ENCODE assay signal across 19 cellular contexts in the genomic region with DNA sequence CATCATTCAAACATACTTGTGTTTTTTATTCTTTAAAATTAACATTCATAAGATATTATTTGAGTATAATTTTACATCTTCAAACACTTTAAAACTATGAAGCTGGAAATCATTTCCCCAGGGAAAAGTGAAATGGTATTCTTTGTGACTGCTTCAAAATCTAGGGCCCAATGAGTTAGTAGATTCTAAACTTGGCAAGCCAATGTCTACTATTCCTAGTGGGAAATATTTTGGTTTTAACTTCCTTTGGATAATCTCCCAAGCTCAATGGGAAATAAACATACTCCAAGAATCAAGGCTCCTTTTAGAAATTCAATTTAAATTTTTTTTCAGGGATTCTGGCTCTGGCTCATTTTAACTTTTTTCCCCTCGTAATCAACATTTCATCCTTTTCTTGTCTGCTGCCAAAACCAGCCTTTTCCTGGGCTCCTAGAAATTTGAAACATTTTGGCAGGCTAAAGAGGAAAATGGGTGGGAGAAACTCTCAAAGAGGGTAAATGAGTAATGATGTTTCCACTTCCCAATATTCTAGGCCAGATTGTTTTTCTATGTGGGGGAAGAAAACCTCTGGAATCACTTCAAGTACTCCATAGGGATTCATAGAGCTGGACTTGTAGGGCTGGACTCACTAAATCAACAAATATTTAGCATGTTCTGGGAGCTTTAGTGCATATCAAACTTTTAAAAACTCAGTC.
DNase-seq lines count a peak whose midpoint lies in the region; ATAC-seq and TF ChIP-seq lines count a peak whose summit lies in the region.
"Had no signal": no experiment of that assay in that cellular context is flagged by ENCODE, and none has a peak within 500 bp of the region (broad histone marks: within the 10 kb centered on the region; RNA-seq: fewer than 3 reads in every experiment).

No MANE protein-coding gene starts in this region.

- no peaks in the 10 kb centered on the region for H3K36me3 ChIP-seq in fibroblast of lung (ENCODE audit: control insufficient read depth, insufficient read depth, low read length)
- no peaks in the 10 kb centered on the region for H3K36me3 ChIP-seq in vagina

- H3K79me2 ChIP-seq in fibroblast of lung (ENCODE audit: control insufficient read depth, insufficient read depth, low read length), result no peaks in the 10 kb centered on the region

- ATAC-seq in HG03432 (IDR thresholded peaks at IDR 0.05; ENCODE audit: unreplicated experiment), result no peak
- ATAC-seq: activated T-helper 17 cell treated with anti-CD3 and anti-CD28 coated beads, Interleukin-2, amount 50 U/mL, for 72 hours; esophagus mucosa; GM23338; left colon had no signal

- TF ChIP-seq CTCF in fibroblast of lung (conservative IDR thresholded peaks at IDR 0.05 in 1 of 2, IDR thresholded peaks at IDR 0.05 in 1 of 2; ENCODE audit: low read depth in 1 of 2, low read length in 2 of 2), result no peak
- no peak for TF ChIP-seq CTCF in vagina (IDR thresholded peaks at IDR 0.05)

- no peak overlapping the region for H3K4me2 ChIP-seq in fibroblast of lung (ENCODE audit: extremely low read depth, insufficient read depth, low read length)
- H3K4me2 ChIP-seq: GM23338, PC-9 had no signal

- H3K27me3 ChIP-seq in fibroblast of lung (ENCODE audit: control insufficient read depth, insufficient read depth, low read length), result no peaks in the 10 kb centered on the region
- no peaks in the 10 kb centered on the region for H3K27me3 ChIP-seq in vagina
- H3K27me3 ChIP-seq: testis had no signal

- no peaks in the 10 kb centered on the region for H3K9me3 ChIP-seq in fibroblast of lung (ENCODE audit: control insufficient read depth, insufficient read depth, low read depth, low read length)
- no peaks in the 10 kb centered on the region for H3K9me3 ChIP-seq in vagina
- H3K9me3 ChIP-seq: testis had no signal

- TF ChIP-seq POLR2A in vagina (IDR thresholded peaks at IDR 0.05), result no peak

- DNase-seq in NCI-H446 treated with DMSO at 0.1 percent for 48 hours (lab: John Stamatoyannopoulos, UW) (peak; percentile 30), fibroblast of lung (ENCODE audit: low read depth in 2 of 2) (peak; percentile 75 to 89), myocyte (ENCODE audit: low read depth) (peak; percentile 82), vagina (ENCODE audit: extremely low spot score in 2 of 2) (no peak), foreskin melanocyte (no peak), NCI-H187 treated with DMSO at 0.1 percent for 48 hours (lab: John Stamatoyannopoulos, UW) (no peak)
- DNase-seq: activated CD4-positive, alpha-beta memory T cell treated with anti-CD3 and anti-CD28 coated beads, Interleukin-2, amount 10 ng/mL, durations not matched to agents 7 days and 5 days; CD4-positive, CD25-positive, alpha-beta regulatory T cell; dermis blood vessel endothelial cell; DMS79; left colon; NCI-H187; NCI-H524; PC-9; testis had no signal

- intact Hi-C loops in vagina (cut with DNase I), result no loop called here

- H3K9ac ChIP-seq in fibroblast of lung (ENCODE audit: insufficient read depth, low read length), result no peak overlapping the region

- H3K4me3 ChIP-seq in fibroblast of lung (replicated peaks in 1 of 4; ENCODE audit: control extremely low read depth in 1 of 4, insufficient read depth in 1 of 4, low read depth in 3 of 4, low read length in 4 of 4) (no peak overlapping the region), vagina (no peak overlapping the region)
- H3K4me3 ChIP-seq: GM23338, PC-9, testis had no signal

- no peaks in the 10 kb centered on the region for H4K20me1 ChIP-seq in fibroblast of lung (ENCODE audit: control insufficient read depth, extremely low read depth, insufficient read depth, low read length)

- no peaks in the 10 kb centered on the region for H3K4me1 ChIP-seq in fibroblast of lung (ENCODE audit: control insufficient read depth, extremely low read depth, insufficient read depth, low read length)
- peaks cover 11% of the 10 kb centered on the region for H3K4me1 ChIP-seq in vagina
- H3K4me1 ChIP-seq: testis had no signal

- H2AFZ ChIP-seq in fibroblast of lung (ENCODE audit: low read length), result no peak overlapping the region
- H2AFZ ChIP-seq: GM23338, PC-9 had no signal

- H3K27ac ChIP-seq in fibroblast of lung (ENCODE audit: insufficient read depth, low read length), result no peak overlapping the region
- H3K27ac ChIP-seq in vagina, result peak overlapping the region; percentile 8
- H3K27ac ChIP-seq: PC-9 had no signal

Comparison
In these comparisons a context has a peak if more than half of its experiments do, and no peak if none do; other contexts are left out.
1. DNase-seq: peak in NCI-H446 treated with DMSO at 0.1 percent for 48 hours (single experiment), fibroblast of lung (2 of 2) and myocyte (single experiment); none in vagina (0 of 2), foreskin melanocyte (single experiment) and NCI-H187 treated with DMSO at 0.1 percent for 48 hours (single experiment).